ENCODE assay signal across 16 cellular contexts in genomic region chr11:36346562-36347383, GRCh38. TPM values are rescaled to one million over a fixed set of nuclear protein-coding genes. Genes with fewer than 3 reads are reported as not detected.
A peak's percentile ranks its signal among the peaks of the same experiment; 100 is the strongest.
DNase-seq lines count a peak whose midpoint lies in the region; ATAC-seq and TF ChIP-seq lines count a peak whose summit lies in the region.
"Had no signal": no experiment of that assay in that cellular context is flagged by ENCODE, and none has a peak within 500 bp of the region (broad histone marks: within the 10 kb centered on the region; RNA-seq: fewer than 3 reads in every experiment).

No MANE protein-coding gene starts in this region.

- ATAC-seq in natural killer cell treated with Interleukin-12 subunit alpha and Interleukin-12 subunit beta and Interleukin-15 and Interleukin-18, amount 100 ng/mL, for 72 hours = no peak
- ATAC-seq in natural killer cell = no peak
- no peak for ATAC-seq in HG03520 (IDR thresholded peaks at IDR 0.05; ENCODE audit: unreplicated experiment)
- ATAC-seq: Right ventricle myocardium inferior had no signal

- no peak for DNase-seq in natural killer cell treated with Interleukin-12 subunit alpha and Interleukin-12 subunit beta and Interleukin-15 and Interleukin-18, amount 100 ng/mL, for 72 hours (ENCODE audit: low spot score)
- DNase-seq in natural killer cell = no peak
- peak; percentile 10 for DNase-seq in NCI-H748 treated with DMSO at 0.1 percent for 48 hours (lab: John Stamatoyannopoulos, UW)
- peak; percentile 67 for DNase-seq in fibroblast of villous mesenchyme (ENCODE audit: low read depth)
- no peak for DNase-seq in GM19240 (ENCODE audit: insufficient read length, low spot score)
- no peak for DNase-seq in NCI-H2029 treated with DMSO at 0.1 percent for 48 hours (lab: John Stamatoyannopoulos, UW)
- DNase-seq: AML-193, Caco-2, DMS53, NCI-H1436, NCI-H2081 treated with DMSO at 0.1 percent for 48 hours, NCI-H226, NCI-H526 treated with DMSO at 0.1 percent for 48 hours, SK-N-SH had no signal

- peaks cover 5% of the 10 kb centered on the region for H3K9me3 Mint-ChIP-seq in natural killer cell treated with Interleukin-12 subunit alpha and Interleukin-12 subunit beta and Interleukin-15 and Interleukin-18, amount 100 ng/mL, for 72 hours
- H3K9me3 Mint-ChIP-seq in natural killer cell = no peaks in the 10 kb centered on the region

- H3K27ac Mint-ChIP-seq in natural killer cell treated with Interleukin-12 subunit alpha and Interleukin-12 subunit beta and Interleukin-15 and Interleukin-18, amount 100 ng/mL, for 72 hours = peak overlapping the region; percentile 8 to 63
- H3K27ac Mint-ChIP-seq in natural killer cell = no peak overlapping the region

- intact Hi-C loops in natural killer cell (cut with micrococcal nuclease) = no loop called here

- peak overlapping the region; percentile 8 for H3K4me3 Mint-ChIP-seq in natural killer cell treated with Interleukin-12 subunit alpha and Interleukin-12 subunit beta and Interleukin-15 and Interleukin-18, amount 100 ng/mL, for 72 hours
- H3K4me3 Mint-ChIP-seq in natural killer cell = no peak overlapping the region

- H3K4me1 Mint-ChIP-seq in natural killer cell treated with Interleukin-12 subunit alpha and Interleukin-12 subunit beta and Interleukin-15 and Interleukin-18, amount 100 ng/mL, for 72 hours (ENCODE audit: low read depth in 2 of 2) = peaks cover 31 to 40% of the 10 kb centered on the region in 2 donors
- H3K4me1 Mint-ChIP-seq in natural killer cell = peaks cover 16 to 23% of the 10 kb centered on the region in 2 donors

- peaks cover 0 to 6% of the 10 kb centered on the region in 2 donors for H3K27me3 Mint-ChIP-seq in natural killer cell treated with Interleukin-12 subunit alpha and Interleukin-12 subunit beta and Interleukin-15 and Interleukin-18, amount 100 ng/mL, for 72 hours
- H3K27me3 Mint-ChIP-seq in natural killer cell (ENCODE audit: low read depth in 2 of 2) = peaks cover 14% of the 10 kb centered on the region in 2 donors

- H3K4me3 ChIP-seq in fibroblast of villous mesenchyme (ENCODE audit: low read depth, low read length) = no peak overlapping the region

- H3K36me3 Mint-ChIP-seq in natural killer cell treated with Interleukin-12 subunit alpha and Interleukin-12 subunit beta and Interleukin-15 and Interleukin-18, amount 100 ng/mL, for 72 hours = no peaks in the 10 kb centered on the region
- no peaks in the 10 kb centered on the region for H3K36me3 Mint-ChIP-seq in natural killer cell

- TF ChIP-seq CTCF in natural killer cell (IDR thresholded peaks at IDR 0.05) = no peak
- TF ChIP-seq CTCF in fibroblast of villous mesenchyme (IDR thresholded peaks at IDR 0.05; ENCODE audit: insufficient read depth, low read depth, low read length) = no peak

RNA-seq across cellular contexts. Expression of gene PRR5L, which starts 50.7 kb away (rescaled TPM):
- total RNA-seq in natural killer cell treated with Interleukin-12 subunit alpha and Interleukin-12 subunit beta and Interleukin-15 and Interleukin-18, amount 100 ng/mL, for 72 hours = 100 to 1,000 TPM; 172 to 533 TPM
- 100 to 1,000 TPM; 128 to 367 (median 303) TPM for total RNA-seq in natural killer cell
- total RNA-seq in fibroblast of villous mesenchyme = 35.4 and 57.0 TPM in 2 replicates
- total RNA-seq: Caco-2 had no signal

RNA-seq across cellular contexts. Expression of gene COMMD9, which starts 57.5 kb away (rescaled TPM):
- 10 to 100 TPM; 49.1 to 54.8 TPM for total RNA-seq in natural killer cell treated with Interleukin-12 subunit alpha and Interleukin-12 subunit beta and Interleukin-15 and Interleukin-18, amount 100 ng/mL, for 72 hours
- total RNA-seq in natural killer cell = 10 to 100 TPM; 64.6 to 79.1 (median 74.0) TPM
- 35.4 and 49.0 TPM in 2 replicates for total RNA-seq in fibroblast of villous mesenchyme

Comparison
In these comparisons a context has a peak if more than half of its experiments do, and no peak if none do; other contexts are left out.
1. H3K27ac Mint-ChIP-seq: peak in natural killer cell treated with Interleukin-12 subunit alpha and Interleukin-12 subunit beta and Interleukin-15 and Interleukin-18, amount 100 ng/mL, for 72 hours (2 of 2); none in natural killer cell (0 of 2).
2. DNase-seq: peak in NCI-H748 treated with DMSO at 0.1 percent for 48 hours (single experiment) and fibroblast of villous mesenchyme (single experiment); none in natural killer cell treated with Interleukin-12 subunit alpha and Interleukin-12 subunit beta and Interleukin-15 and Interleukin-18, amount 100 ng/mL, for 72 hours (single experiment), natural killer cell (single experiment), GM19240 (single experiment) and NCI-H2029 treated with DMSO at 0.1 percent for 48 hours (single experiment).